22 cellular contexts compared by ENCODE assay signal in genomic region chr6:6521961-6522360, GRCh38.
"Had no signal": no experiment of that assay in that cellular context is flagged by ENCODE, and none has a peak within 500 bp of the region (broad histone marks: within the 10 kb centered on the region; RNA-seq: fewer than 3 reads in every experiment).

No MANE protein-coding gene starts in this region.

- H3K4me1 Mint-ChIP-seq: memory B cell, mesothelial cell of epicardium, natural killer cell had no signal

- H3K9me3 Mint-ChIP-seq: effector memory CD8-positive, alpha-beta T cell; natural killer cell; stimulated activated effector memory CD8-positive, alpha-beta T cell treated with anti-CD3 and anti-CD28 coated beads, Interleukin-12 subunit alpha, Interleukin-12 subunit beta, amount 100 ng/mL, for 72 hours had no signal

- H3K4me2 ChIP-seq: hepatocyte had no signal

- H3K4me1 ChIP-seq: foreskin keratinocyte, lower lobe of right lung, parathyroid adenoma, psoas muscle, right lobe of liver, tibial artery had no signal

- ATAC-seq: effector memory CD8-positive, alpha-beta T cell; foreskin keratinocyte; left cardiac atrium; natural killer cell; psoas muscle; stimulated activated effector memory CD8-positive, alpha-beta T cell treated with anti-CD3 and anti-CD28 coated beads, Interleukin-12 subunit alpha, Interleukin-12 subunit beta, amount 100 ng/mL, for 72 hours; stimulated activated naive CD8-positive, alpha-beta T cell treated with anti-CD3 and anti-CD28 coated beads, Interleukin-15, Interleukin-2, amounts not matched to agents 100 U/mL and 50 U/mL, for 24 hours had no signal

- FAIRE-seq: kidney had no signal

- H2AFZ ChIP-seq: hepatocyte, parathyroid adenoma had no signal

- H3K9ac ChIP-seq: parathyroid adenoma had no signal

- H3K4me3 ChIP-seq: hepatocyte, left ventricle myocardium inferior, lower lobe of right lung, psoas muscle, right lobe of liver, suprapubic skin, tibial artery had no signal

- H3K9me3 ChIP-seq: left ventricle myocardium inferior, lower lobe of right lung, psoas muscle, right lobe of liver, suprapubic skin, tibial artery had no signal

- H3K27ac Mint-ChIP-seq: effector memory CD8-positive, alpha-beta T cell; memory B cell; mesothelial cell of epicardium; natural killer cell; stimulated activated effector memory CD8-positive, alpha-beta T cell treated with anti-CD3 and anti-CD28 coated beads, Interleukin-12 subunit alpha, Interleukin-12 subunit beta, amount 100 ng/mL, for 72 hours had no signal

- H3K36me3 Mint-ChIP-seq: mesothelial cell of epicardium; natural killer cell; stimulated activated effector memory CD8-positive, alpha-beta T cell treated with anti-CD3 and anti-CD28 coated beads, Interleukin-12 subunit alpha, Interleukin-12 subunit beta, amount 100 ng/mL, for 72 hours had no signal

- DNase-seq: effector memory CD8-positive, alpha-beta T cell; foreskin keratinocyte; kidney; left cardiac atrium; left ventricle myocardium inferior; lower lobe of right lung; natural killer cell; psoas muscle; retina; right lobe of liver; stimulated activated CD4-positive, alpha-beta T cell treated with anti-CD3 and anti-CD28 coated beads, Interleukin-4, amount 100 ng/mL, for 1 hour; stimulated activated CD8-positive, alpha-beta memory T cell treated with anti-CD3 and anti-CD28 coated beads, Interleukin-4, amount 100 ng/mL, for 48 hours; stimulated activated naive CD8-positive, alpha-beta T cell treated with anti-CD3 and anti-CD28 coated beads, Interleukin-15, Interleukin-2, amounts not matched to agents 100 U/mL and 50 U/mL, for 24 hours; tibial artery had no signal

- H3K36me3 ChIP-seq: left ventricle myocardium inferior, lower lobe of right lung, right lobe of liver, suprapubic skin, tibial artery had no signal

- H3K79me2 ChIP-seq: hepatocyte, parathyroid adenoma had no signal

- H3K27ac ChIP-seq: epithelial cell of prostate, foreskin keratinocyte, hepatocyte, left ventricle myocardium inferior, lower lobe of right lung, parathyroid adenoma, psoas muscle, right lobe of liver, suprapubic skin, tibial artery had no signal

- H3K27me3 ChIP-seq: foreskin keratinocyte, right lobe of liver, tibial artery had no signal

- H3K4me3 Mint-ChIP-seq: dendritic cell treated with granulocyte-macrophage colony-stimulating factor and Interleukin-4, amounts not matched to agents 40 ng/mL and 50 ng/mL, for 4 days; effector memory CD8-positive, alpha-beta T cell; memory B cell; mesothelial cell of epicardium; natural killer cell; stimulated activated effector memory CD8-positive, alpha-beta T cell treated with anti-CD3 and anti-CD28 coated beads, Interleukin-12 subunit alpha, Interleukin-12 subunit beta, amount 100 ng/mL, for 72 hours had no signal
